Comparison of ENCODE assay signal across 26 cellular contexts in genomic region chr20:48734104-48734749, GRCh38.
DNase-seq lines count a peak whose midpoint lies in the region; ATAC-seq and TF ChIP-seq lines count a peak whose summit lies in the region.
"Had no signal": no experiment of that assay in that cellular context is flagged by ENCODE, and none has a peak within 500 bp of the region (broad histone marks: within the 10 kb centered on the region; RNA-seq: fewer than 3 reads in every experiment).

No MANE protein-coding gene starts in this region.

- H3K36me3 ChIP-seq in PC-3 (ENCODE audit: low read depth, low read length) (no peaks in the 10 kb centered on the region), neutrophil (peaks cover 100% of the 10 kb centered on the region), upper lobe of right lung (no peaks in the 10 kb centered on the region)

- H3K27me3 ChIP-seq in PC-3 (ENCODE audit: low read length), result no peaks in the 10 kb centered on the region
- H3K27me3 ChIP-seq in neutrophil, result no peaks in the 10 kb centered on the region
- H3K27me3 ChIP-seq in upper lobe of right lung, result no peaks in the 10 kb centered on the region

- POLR2A ChIA-PET in PC-3 (lab: Charles Lee; ENCODE audit: unreplicated experiment), result no interaction called here

- H3K4me3 ChIP-seq in PC-3 (ENCODE audit: low read length) (no peak overlapping the region), neutrophil (ENCODE audit: low read depth in 1 of 2, low read length in 1 of 2) (no peak overlapping the region), upper lobe of right lung (no peak overlapping the region)
- H3K4me3 ChIP-seq: GM23248, lung had no signal

- no peaks in the 10 kb centered on the region for H4K20me1 ChIP-seq in PC-3 (ENCODE audit: low read length)

- TF ChIP-seq CTCF in PC-3 (conservative IDR thresholded peaks at IDR 0.05; ENCODE audit: low read depth, low read length) (no peak), neutrophil (IDR thresholded peaks at IDR 0.05) (no peak), upper lobe of right lung (IDR thresholded peaks at IDR 0.05) (no peak)

- no peak overlapping the region for H2AFZ ChIP-seq in PC-3 (ENCODE audit: low read length)
- H2AFZ ChIP-seq: GM23248 had no signal

- H3K4me3 Mint-ChIP-seq in activated T-cell treated with anti-CD3 and anti-CD28 coated beads, Interleukin-2, amount 50 U/mL, for 72 hours, result no peak overlapping the region
- H3K4me3 Mint-ChIP-seq: HFFc6, type B pancreatic cell had no signal

- no TSS peak for BruUV-seq in PC-3 (replicated peaks; lab: Mats Ljungman, UMichigan)

- no peaks in the 10 kb centered on the region for H3K9me3 ChIP-seq in PC-3 (ENCODE audit: low read length)
- no peaks in the 10 kb centered on the region for H3K9me3 ChIP-seq in neutrophil
- no peaks in the 10 kb centered on the region for H3K9me3 ChIP-seq in upper lobe of right lung

- peaks cover 8 to 29% of the 10 kb centered on the region in 2 donors for H3K36me3 Mint-ChIP-seq in activated T-cell treated with anti-CD3 and anti-CD28 coated beads, Interleukin-2, amount 50 U/mL, for 72 hours (ENCODE audit: insufficient read depth in 2 of 2)

- H3K27me3 Mint-ChIP-seq in activated T-cell treated with anti-CD3 and anti-CD28 coated beads, Interleukin-2, amount 50 U/mL, for 72 hours (ENCODE audit: low read depth), result no peaks in the 10 kb centered on the region
- H3K27me3 Mint-ChIP-seq: CD4-positive, CD25-positive, alpha-beta regulatory T cell had no signal

- no peaks in the 10 kb centered on the region for H3K79me2 ChIP-seq in PC-3 (ENCODE audit: low read length)

- ATAC-seq in PC-3 (no peak), upper lobe of right lung (no peak)
- ATAC-seq in activated T-cell treated with anti-CD3 and anti-CD28 coated beads, Interleukin-2, amount 50 U/mL, for 72 hours (replicated peaks in 1 of 2), result no peak
- ATAC-seq: sciatic nerve had no signal

- H3K4me2 ChIP-seq in PC-3 (ENCODE audit: low read length), result no peak overlapping the region

- H3K4me1 ChIP-seq in PC-3 (ENCODE audit: insufficient read depth, low read length) (no peaks in the 10 kb centered on the region), neutrophil (ENCODE audit: control insufficient read depth in 1 of 2, insufficient read depth in 1 of 2, low read depth in 1 of 2, low read length in 1 of 2) (peaks cover 79 to 93% of the 10 kb centered on the region in 2 experiments), upper lobe of right lung (peaks cover 28% of the 10 kb centered on the region)

- no peaks in the 10 kb centered on the region for H3K9me3 Mint-ChIP-seq in activated T-cell treated with anti-CD3 and anti-CD28 coated beads, Interleukin-2, amount 50 U/mL, for 72 hours
- H3K9me3 Mint-ChIP-seq: CD4-positive, CD25-positive, alpha-beta regulatory T cell; HFFc6; type B pancreatic cell had no signal

- DNase-seq in NCI-H82 (lab: John Stamatoyannopoulos, UW), result peak; percentile 58
- no peak for DNase-seq in NCI-H82 treated with DMSO at 0.1 percent for 48 hours (lab: John Stamatoyannopoulos, UW; ENCODE audit: unreplicated experiment)
- DNase-seq in PC-3, result peak; percentile 51
- DNase-seq in upper lobe of right lung, result no peak
- no peak for DNase-seq in NK-92 (lab: John Stamatoyannopoulos, UW; ENCODE audit: unreplicated experiment)
- no peak for DNase-seq in activated T-cell treated with anti-CD3 and anti-CD28 coated beads, Interleukin-2, amount 50 U/mL, for 72 hours
- DNase-seq in HK-2 (ENCODE audit: unreplicated experiment), result no peak
- DNase-seq: 8988T; activated CD4-positive, alpha-beta T cell treated with anti-CD3 and anti-CD28 coated beads, Interleukin-2, amount 50 U/mL, for 4 hours; activated CD4-positive, CD25-positive, alpha-beta regulatory T cell; activated naive CD4-positive, alpha-beta T cell treated with anti-CD3 and anti-CD28 coated beads, Interleukin-2, amount 50 U/mL, for 16 hours; amniotic stem cell; CD4-positive, CD25-positive, alpha-beta regulatory T cell; effector CD4-positive, alpha-beta T cell; glutamatergic neuron; NCI-H1048; NCI-H1694 treated with DMSO at 0.1 percent for 48 hours; NCI-H2171; NCI-H526 treated with DMSO at 0.1 percent for 48 hours; stimulated activated CD8-positive, alpha-beta memory T cell treated with anti-CD3 and anti-CD28 coated beads, Interleukin-4, amount 100 ng/mL, for 48 hours had no signal

- no peak overlapping the region for H3K27ac Mint-ChIP-seq in activated T-cell treated with anti-CD3 and anti-CD28 coated beads, Interleukin-2, amount 50 U/mL, for 72 hours
- H3K27ac Mint-ChIP-seq: HFFc6, type B pancreatic cell had no signal

- H3F3A ChIP-seq in PC-3 (ENCODE audit: low read length, unreplicated experiment), result no peaks in the 10 kb centered on the region

- peaks cover 79% of the 10 kb centered on the region for H3K4me1 Mint-ChIP-seq in activated T-cell treated with anti-CD3 and anti-CD28 coated beads, Interleukin-2, amount 50 U/mL, for 72 hours (ENCODE audit: low read depth)

- H3K9me2 ChIP-seq in PC-3 (replicated peaks; ENCODE audit: low read length), result no peaks in the 10 kb centered on the region

- CTCF ChIA-PET in PC-3 (lab: Charles Lee), result no interaction called here

- intact Hi-C loops in PC-3 (cut with micrococcal nuclease), result no loop called here
- intact Hi-C loops in upper lobe of right lung (cut with DNase I), result no loop called here

- no peak overlapping the region for H3K27ac ChIP-seq in PC-3 (ENCODE audit: low read length)
- peak overlapping the region; percentile 80 for H3K27ac ChIP-seq in neutrophil
- H3K27ac ChIP-seq in upper lobe of right lung, result peak overlapping the region; percentile 24
- H3K27ac ChIP-seq: GM23248 had no signal

- H3K9ac ChIP-seq in PC-3 (ENCODE audit: low read length), result no peak overlapping the region
- H3K9ac ChIP-seq: GM23248 had no signal

Comparison
In these comparisons a context has a peak if more than half of its experiments do, and no peak if none do; other contexts are left out.
1. DNase-seq: peak in NCI-H82 (single experiment) and PC-3 (single experiment); none in NCI-H82 treated with DMSO at 0.1 percent for 48 hours (single experiment), upper lobe of right lung (single experiment), NK-92 (single experiment), activated T-cell treated with anti-CD3 and anti-CD28 coated beads, Interleukin-2, amount 50 U/mL, for 72 hours (0 of 2) and HK-2 (single experiment).